11 cellular contexts compared by ENCODE assay signal in genomic region chr11:128341767-128342318, GRCh38.
DNase-seq lines count a peak whose midpoint lies in the region; ATAC-seq and TF ChIP-seq lines count a peak whose summit lies in the region.
"Had no signal": no experiment of that assay in that cellular context is flagged by ENCODE, and none has a peak within 500 bp of the region (broad histone marks: within the 10 kb centered on the region; RNA-seq: fewer than 3 reads in every experiment).

No MANE protein-coding gene starts in this region.

- H3K27ac ChIP-seq in left ventricle myocardium inferior (replicated peaks) (peak overlapping the region; percentile 88), upper lobe of right lung (peak overlapping the region; percentile 78)

- POLR2A ChIA-PET in activated naive CD8-positive, alpha-beta T cell treated with anti-CD3 and anti-CD28 coated beads, Interleukin-2, amount 10 ng/mL, durations not matched to agents 7 days and 5 days (lab: Charles Lee): interaction anchor here (0.6 to 2.5 kb wide), 9 partner anchors 15 to 181 kb away, joined by 3 to 18 read pairs (median 6); no protein-coding TSS in a partner anchor

- no peaks in the 10 kb centered on the region for H3K27me3 Mint-ChIP-seq in activated naive CD8-positive, alpha-beta T cell treated with anti-CD3 and anti-CD28 coated beads, Interleukin-2, amount 10 ng/mL, durations not matched to agents 7 days and 5 days
- H3K27me3 Mint-ChIP-seq in naive B cell: no peaks in the 10 kb centered on the region

- ATAC-seq in Right ventricle myocardium superior (ENCODE audit: poor library complexity): no peak
- peak; percentile 17 for ATAC-seq in activated naive CD8-positive, alpha-beta T cell treated with anti-CD3 and anti-CD28 coated beads, Interleukin-2, amount 10 ng/mL, durations not matched to agents 7 days and 5 days (ENCODE audit: low read depth)
- no peak for ATAC-seq in naive B cell (ENCODE audit: low read depth in 2 of 2)
- ATAC-seq in upper lobe of right lung: no peak
- no peak for ATAC-seq in HG03442 (IDR thresholded peaks at IDR 0.05; ENCODE audit: unreplicated experiment)

- H3K36me3 ChIP-seq in left ventricle myocardium inferior (no peaks in the 10 kb centered on the region), upper lobe of right lung (no peaks in the 10 kb centered on the region)

- H3K27ac Mint-ChIP-seq in activated naive CD8-positive, alpha-beta T cell treated with anti-CD3 and anti-CD28 coated beads, Interleukin-2, amount 10 ng/mL, durations not matched to agents 7 days and 5 days: peak overlapping the region; percentile 97
- peak overlapping the region in 5 of 6 donors; percentile 28 to 93 (median 66) for H3K27ac Mint-ChIP-seq in naive B cell

- H3K4me1 Mint-ChIP-seq in activated naive CD8-positive, alpha-beta T cell treated with anti-CD3 and anti-CD28 coated beads, Interleukin-2, amount 10 ng/mL, durations not matched to agents 7 days and 5 days: peaks cover 48% of the 10 kb centered on the region
- peaks cover 30 to 37% (median 32%) of the 10 kb centered on the region in 3 donors for H3K4me1 Mint-ChIP-seq in naive B cell

- intact Hi-C loops in left ventricle myocardium inferior (cut with micrococcal nuclease) (no loop called here), Right ventricle myocardium superior (cut with DNase I) (no loop called here), upper lobe of right lung (cut with DNase I) (no loop called here)

- H3K9me3 ChIP-seq in left ventricle myocardium inferior (replicated peaks): no peaks in the 10 kb centered on the region
- no peaks in the 10 kb centered on the region for H3K9me3 ChIP-seq in upper lobe of right lung

- H3K4me3 Mint-ChIP-seq in activated naive CD8-positive, alpha-beta T cell treated with anti-CD3 and anti-CD28 coated beads, Interleukin-2, amount 10 ng/mL, durations not matched to agents 7 days and 5 days: peak overlapping the region; percentile 87
- H3K4me3 Mint-ChIP-seq in naive B cell: peak overlapping the region in 6 of 8 donors; percentile 13 to 58 (median 39)

- H3K4me3 ChIP-seq in left ventricle myocardium inferior (no peak overlapping the region), upper lobe of right lung (no peak overlapping the region)
- H3K4me3 ChIP-seq: dorsolateral prefrontal cortex had no signal

- peaks cover 36% of the 10 kb centered on the region for H3K4me1 ChIP-seq in left ventricle myocardium inferior
- H3K4me1 ChIP-seq in upper lobe of right lung: peaks cover 9% of the 10 kb centered on the region

- H3K27me3 ChIP-seq in left ventricle myocardium inferior (ENCODE audit: low read depth) (no peaks in the 10 kb centered on the region), upper lobe of right lung (no peaks in the 10 kb centered on the region)
- H3K27me3 ChIP-seq: dorsolateral prefrontal cortex had no signal

- DNase-seq in left ventricle myocardium inferior (no peak), Right ventricle myocardium superior (no peak), naive B cell (no peak), upper lobe of right lung (no peak), hippocampal formation (lab: John Stamatoyannopoulos, UW) (no peak), EL (no peak)
- DNase-seq in activated naive CD8-positive, alpha-beta T cell treated with anti-CD3 and anti-CD28 coated beads, Interleukin-2, amount 10 ng/mL, durations not matched to agents 7 days and 5 days: peak; percentile 38
- DNase-seq: C1 segment of cervical spinal cord, dorsolateral prefrontal cortex, NCI-H1930 had no signal

- H3K36me3 Mint-ChIP-seq in activated naive CD8-positive, alpha-beta T cell treated with anti-CD3 and anti-CD28 coated beads, Interleukin-2, amount 10 ng/mL, durations not matched to agents 7 days and 5 days: peaks cover 10% of the 10 kb centered on the region
- H3K36me3 Mint-ChIP-seq in naive B cell: no peaks in the 10 kb centered on the region

- no peaks in the 10 kb centered on the region for H3K9me3 Mint-ChIP-seq in activated naive CD8-positive, alpha-beta T cell treated with anti-CD3 and anti-CD28 coated beads, Interleukin-2, amount 10 ng/mL, durations not matched to agents 7 days and 5 days
- H3K9me3 Mint-ChIP-seq in naive B cell: no peaks in the 10 kb centered on the region

- TF ChIP-seq CTCF in left ventricle myocardium inferior (IDR thresholded peaks at IDR 0.05; ENCODE audit: borderline replicate concordance) (no peak), upper lobe of right lung (IDR thresholded peaks at IDR 0.05) (no peak)
